8 cellular contexts compared by ENCODE assay signal in genomic region chr6:42142118-42142835, GRCh38. TPM values are rescaled to one million over a fixed set of nuclear protein-coding genes. Genes with fewer than 3 reads are reported as not detected.
DNase-seq lines count a peak whose midpoint lies in the region; ATAC-seq and TF ChIP-seq lines count a peak whose summit lies in the region.

C6orf132 (minus strand) TSS chr6:42142620; CDS start chr6:42142444, 176 bp downstream.

- no peak for TF ChIP-seq CTCF in A673 (conservative IDR thresholded peaks at IDR 0.05; ENCODE audit: low read depth, low read length)
- TF ChIP-seq CTCF in ascending aorta (IDR thresholded peaks at IDR 0.05) = no peak

- intact Hi-C loops in A673 (cut with micrococcal nuclease; ENCODE audit: unreplicated experiment) = no loop called here
- intact Hi-C loops in ascending aorta (cut with DNase I) = no loop called here

- DNase-seq in A673 (ENCODE audit: low spot score) (no peak), HPDE6-E6E7 (ENCODE audit: extremely low spot score) (peak; percentile 77), ascending aorta (ENCODE audit: low spot score in 2 of 2) (no peak), cerebellum (ENCODE audit: low spot score) (no peak)
- no peak for DNase-seq in stimulated activated effector memory CD8-positive, alpha-beta T cell treated with anti-CD3 and anti-CD28 coated beads, Interleukin-12 subunit alpha, Interleukin-12 subunit beta, amount 100 ng/mL, for 72 hours (ENCODE audit: low spot score in 2 of 2)

- peak; percentile 42 for ATAC-seq in stimulated activated effector memory CD8-positive, alpha-beta T cell treated with anti-CD3 and anti-CD28 coated beads, Interleukin-12 subunit alpha, Interleukin-12 subunit beta, amount 100 ng/mL, for 72 hours
- ATAC-seq in GM21576 (IDR thresholded peaks at IDR 0.05; ENCODE audit: unreplicated experiment) (no peak), HG03095 (IDR thresholded peaks at IDR 0.05; ENCODE audit: unreplicated experiment) (no peak)

- no peaks in the 10 kb centered on the region for H3K36me3 ChIP-seq in A673 (ENCODE audit: insufficient read depth, low read length, poor library complexity, severe bottlenecking)
- H3K36me3 ChIP-seq in ascending aorta = no peaks in the 10 kb centered on the region
- H3K36me3 ChIP-seq in iPS-20b (ENCODE audit: insufficient read depth, low read depth, low read length) = peaks cover 7% of the 10 kb centered on the region; the same call in 1 of the 2 replicates

- H3K9me3 Mint-ChIP-seq in stimulated activated effector memory CD8-positive, alpha-beta T cell treated with anti-CD3 and anti-CD28 coated beads, Interleukin-12 subunit alpha, Interleukin-12 subunit beta, amount 100 ng/mL, for 72 hours = no peaks in the 10 kb centered on the region

- no peaks in the 10 kb centered on the region for H3K27me3 ChIP-seq in A673 (replicated peaks; ENCODE audit: insufficient read depth, low read depth, low read length, poor library complexity)
- no peaks in the 10 kb centered on the region for H3K27me3 ChIP-seq in ascending aorta
- peaks cover 5% of the 10 kb centered on the region; the same call in 1 of the 2 replicates for H3K27me3 ChIP-seq in iPS-20b (ENCODE audit: insufficient read depth, low read length)

- H3K4me3 ChIP-seq in A673 (ENCODE audit: low read depth, low read length, poor library complexity, severe bottlenecking) (peak within 1 kb of the TSS; percentile 36), ascending aorta (peak within 1 kb of the TSS; percentile 48 to 58), iPS-20b (ENCODE audit: low read length) (peak within 1 kb of the TSS; percentile 91)

- H3K4me1 Mint-ChIP-seq in stimulated activated effector memory CD8-positive, alpha-beta T cell treated with anti-CD3 and anti-CD28 coated beads, Interleukin-12 subunit alpha, Interleukin-12 subunit beta, amount 100 ng/mL, for 72 hours = peaks cover 6% of the 10 kb centered on the region

- POLR2A ChIA-PET in A673 (lab: Charles Lee; ENCODE audit: low non-redundant PET) = no interaction called here

- H3K9me3 ChIP-seq in A673 (ENCODE audit: low read depth, low read length, poor library complexity, severe bottlenecking) = no peaks in the 10 kb centered on the region
- H3K9me3 ChIP-seq in ascending aorta = no peaks in the 10 kb centered on the region
- no peaks in the 10 kb centered on the region for H3K9me3 ChIP-seq in iPS-20b (ENCODE audit: insufficient read depth, low read depth, low read length)

- H3K4me1 ChIP-seq in A673 (ENCODE audit: insufficient read depth, low read length, poor library complexity, severe bottlenecking) (peaks cover 18% of the 10 kb centered on the region), ascending aorta (peaks cover 0 to 8% of the 10 kb centered on the region in 2 donors), iPS-20b (ENCODE audit: insufficient read depth, low read length) (peaks cover 33% of the 10 kb centered on the region)

- H3K9ac ChIP-seq in iPS-20b (ENCODE audit: low read depth, low read length) = peak within 1 kb of the TSS; percentile 86

- BruUV-seq in A673 (replicated peaks; lab: Mats Ljungman, UMichigan) = no TSS peak

- H3K27ac Mint-ChIP-seq in stimulated activated effector memory CD8-positive, alpha-beta T cell treated with anti-CD3 and anti-CD28 coated beads, Interleukin-12 subunit alpha, Interleukin-12 subunit beta, amount 100 ng/mL, for 72 hours = no peak within 1 kb of the TSS

- H3K27ac ChIP-seq in A673 (ENCODE audit: low read depth, low read length, poor library complexity, severe bottlenecking) (no peak within 1 kb of the TSS), ascending aorta (no peak within 1 kb of the TSS), iPS-20b (ENCODE audit: low read length) (peak within 1 kb of the TSS; percentile 18)

- no peaks in the 10 kb centered on the region for H3K36me3 Mint-ChIP-seq in stimulated activated effector memory CD8-positive, alpha-beta T cell treated with anti-CD3 and anti-CD28 coated beads, Interleukin-12 subunit alpha, Interleukin-12 subunit beta, amount 100 ng/mL, for 72 hours

- CTCF ChIA-PET in A673 (lab: Charles Lee) = no interaction called here

- H3K4me3 Mint-ChIP-seq in stimulated activated effector memory CD8-positive, alpha-beta T cell treated with anti-CD3 and anti-CD28 coated beads, Interleukin-12 subunit alpha, Interleukin-12 subunit beta, amount 100 ng/mL, for 72 hours = peak within 1 kb of the TSS; percentile 49

RNA-seq across cellular contexts. Expression of gene C6orf132, which starts in this region (rescaled TPM):
- total RNA-seq in A673 (2021) (0.04 and 0.15 TPM in 2 replicates), ascending aorta (1.3 TPM), cerebellum (not detected)

Comparison
In these comparisons a context has a peak if more than half of its experiments do, and no peak if none do; other contexts are left out.
1. H3K4me3 ChIP-seq: peak in every context shown above with its lines; median percentile 91 in iPS-20b; 53 in ascending aorta; 36 in A673.